In genomic region chr10:12393831-12394230, GRCh38 we compare ENCODE assay signal across 19 cellular contexts. TPM values are rescaled to one million over a fixed set of nuclear protein-coding genes. Genes with fewer than 3 reads are reported as not detected.
A peak's percentile ranks its signal among the peaks of the same experiment; 100 is the strongest.
DNase-seq lines count a peak whose midpoint lies in the region; ATAC-seq, FAIRE-seq and TF ChIP-seq lines count a peak whose summit lies in the region.
"Had no signal": no experiment of that assay in that cellular context is flagged by ENCODE, and none has a peak within 500 bp of the region (broad histone marks: within the 10 kb centered on the region; RNA-seq: fewer than 3 reads in every experiment).

No MANE protein-coding gene starts in this region.

- no peaks in the 10 kb centered on the region for H3K27me3 Mint-ChIP-seq in astrocyte (ENCODE audit: low read depth, unreplicated experiment)
- no peaks in the 10 kb centered on the region for H3K27me3 Mint-ChIP-seq in naive B cell
- peaks cover 2% of the 10 kb centered on the region for H3K27me3 Mint-ChIP-seq in Caco-2 (ENCODE audit: insufficient read depth, unreplicated experiment)
- H3K27me3 Mint-ChIP-seq: CD4-positive, alpha-beta memory T cell; IgD-negative memory B cell had no signal

- H3K9me3 Mint-ChIP-seq in astrocyte (ENCODE audit: unreplicated experiment) (no peaks in the 10 kb centered on the region), naive B cell (no peaks in the 10 kb centered on the region), Caco-2 (ENCODE audit: unreplicated experiment) (no peaks in the 10 kb centered on the region)
- H3K9me3 Mint-ChIP-seq: CD4-positive, alpha-beta memory T cell; IgD-negative memory B cell had no signal

- peaks cover 44% of the 10 kb centered on the region for H3K79me2 ChIP-seq in astrocyte (ENCODE audit: insufficient read depth, low read length)

- no peak overlapping the region for H3K4me2 ChIP-seq in astrocyte (ENCODE audit: low read length)
- H3K4me2 ChIP-seq: BLaER1 had no signal

- H3K4me1 Mint-ChIP-seq in astrocyte (ENCODE audit: low read depth, unreplicated experiment), result peaks cover 8% of the 10 kb centered on the region
- peaks cover 71 to 84% (median 77%) of the 10 kb centered on the region in 3 donors for H3K4me1 Mint-ChIP-seq in naive B cell
- H3K4me1 Mint-ChIP-seq in Caco-2 (ENCODE audit: low read depth, unreplicated experiment), result no peaks in the 10 kb centered on the region

- no peak overlapping the region for H2AFZ ChIP-seq in astrocyte (ENCODE audit: low read depth, low read length)
- H2AFZ ChIP-seq: GM23248 had no signal

- H3K27ac Mint-ChIP-seq in astrocyte (ENCODE audit: unreplicated experiment) (no peak overlapping the region), naive B cell (peak overlapping the region in 4 of 6 donors; percentile 37 to 96 (median 69)), Caco-2 (ENCODE audit: unreplicated experiment) (no peak overlapping the region)
- H3K27ac Mint-ChIP-seq: CD14-positive monocyte had no signal

- CTCF ChIA-PET in Caco-2 (lab: Charles Lee), result no interaction called here

- POLR2A ChIA-PET in Caco-2 (lab: Charles Lee), result no interaction called here

- intact Hi-C loops in Caco-2 (cut with micrococcal nuclease; ENCODE audit: unreplicated experiment), result no loop called here

- no TSS peak for BruUV-seq in Caco-2 (replicated peaks; lab: Mats Ljungman, UMichigan)

- H3K4me1 ChIP-seq in astrocyte (ENCODE audit: insufficient read depth, low read length), result peaks cover 29% of the 10 kb centered on the region
- no peaks in the 10 kb centered on the region for H3K4me1 ChIP-seq in Caco-2

- no peak overlapping the region for H3K9ac ChIP-seq in astrocyte (ENCODE audit: low read length)
- H3K9ac ChIP-seq: BLaER1, GM23248 had no signal

- no peak for FAIRE-seq in astrocyte (lab: Jason Lieb, UNC)
- FAIRE-seq: H54 had no signal

- H3K36me3 Mint-ChIP-seq in astrocyte (ENCODE audit: low read depth, unreplicated experiment) (peaks cover 10% of the 10 kb centered on the region), naive B cell (no peaks in the 10 kb centered on the region), Caco-2 (ENCODE audit: insufficient read depth, unreplicated experiment) (no peaks in the 10 kb centered on the region)
- H3K36me3 Mint-ChIP-seq: CD14-positive monocyte had no signal

- peak overlapping the region; percentile 39 for H3K27ac ChIP-seq in astrocyte (ENCODE audit: low read depth, low read length)
- H3K27ac ChIP-seq: BLaER1, GM23248 had no signal

- peak overlapping the region; percentile 15 for H3K4me3 Mint-ChIP-seq in astrocyte (ENCODE audit: unreplicated experiment)
- H3K4me3 Mint-ChIP-seq in naive B cell, result no peak overlapping the region
- H3K4me3 Mint-ChIP-seq in Caco-2 (ENCODE audit: unreplicated experiment), result no peak overlapping the region
- H3K4me3 Mint-ChIP-seq: CD14-positive monocyte; CD4-positive, alpha-beta memory T cell; IgD-negative memory B cell had no signal

- H3K4me3 ChIP-seq in astrocyte (ENCODE audit: insufficient read depth, low read depth, low read length) (no peak overlapping the region), Caco-2 (ENCODE audit: low read depth, low read length) (no peak overlapping the region)
- H3K4me3 ChIP-seq: BLaER1, GM23248 had no signal

- H3K27me3 ChIP-seq in astrocyte (ENCODE audit: insufficient read depth, low read length) (no peaks in the 10 kb centered on the region), Caco-2 (replicated peaks; ENCODE audit: control insufficient read depth, insufficient read depth, low read length) (no peaks in the 10 kb centered on the region)
- H3K27me3 ChIP-seq: BLaER1 had no signal

- H3K36me3 ChIP-seq in astrocyte (ENCODE audit: insufficient read depth, low read length) (no peaks in the 10 kb centered on the region), Caco-2 (ENCODE audit: control insufficient read depth, insufficient read depth, low read length) (no peaks in the 10 kb centered on the region)

- peak; percentile 37 for DNase-seq in activated CD8-positive, alpha-beta memory T cell treated with anti-CD3 and anti-CD28 coated beads for 24 hours
- no peak for DNase-seq in activated CD8-positive, alpha-beta memory T cell treated with anti-CD3 and anti-CD28 coated beads, Interleukin-2, amount 50 U/mL, for 4 hours
- DNase-seq in astrocyte (ENCODE audit: low read depth) (no peak), naive B cell (no peak), ureter (ENCODE audit: low spot score) (peak; percentile 29), Caco-2 (no peak), cerebellar cortex (ENCODE audit: low spot score) (no peak), GM20000 (ENCODE audit: low spot score) (no peak)
- DNase-seq: 8988T; Calu3; CD4-positive, alpha-beta memory T cell; DMS79 treated with DMSO at 0.1 percent for 48 hours; GF-D8; GM23248; HCEC 1CT had no signal

- peaks cover 4% of the 10 kb centered on the region for H4K20me1 ChIP-seq in astrocyte (ENCODE audit: insufficient read depth, low read length)

- no peaks in the 10 kb centered on the region for H3K9me3 ChIP-seq in astrocyte (ENCODE audit: insufficient read depth, low read depth, low read length)
- H3K9me3 ChIP-seq in Caco-2, result no peaks in the 10 kb centered on the region
- H3K9me3 ChIP-seq: BLaER1 had no signal

- TF ChIP-seq CTCF in astrocyte (IDR thresholded peaks at IDR 0.05; ENCODE audit: insufficient read depth, low read depth, low read length), result no peak
- no peak for TF ChIP-seq CTCF in Caco-2 (IDR thresholded peaks at IDR 0.05; ENCODE audit: insufficient read depth in 1 of 2, low read depth in 1 of 2, low read length in 1 of 2, severe bottlenecking in 1 of 2, unreplicated experiment in 1 of 2)
- no peak for TF ChIP-seq CTCF in GM20000 (IDR thresholded peaks at IDR 0.05; ENCODE audit: extremely low read depth, missing control alignments)

- ATAC-seq in naive B cell (ENCODE audit: low read depth in 2 of 2), result no peak

RNA-seq across cellular contexts. Expression of gene CAMK1D, which starts 44.5 kb away (rescaled TPM):
- 23.6 and 27.4 TPM in 2 replicates for total RNA-seq in astrocyte
- 10 to 100 TPM; 12.2 to 54.1 (median 35.6) TPM for polyA plus RNA-seq in naive B cell (ENCODE audit: low read depth in 6 of 6)
- total RNA-seq in ureter, result 25.4 TPM
- total RNA-seq in Caco-2 (2022), result 8.1 and 10.9 TPM in 2 replicates

Comparison
In these comparisons a context has a peak if more than half of its experiments do, and no peak if none do; other contexts are left out.
1. DNase-seq: peak in activated CD8-positive, alpha-beta memory T cell treated with anti-CD3 and anti-CD28 coated beads for 24 hours (single experiment) and ureter (single experiment); none in activated CD8-positive, alpha-beta memory T cell treated with anti-CD3 and anti-CD28 coated beads, Interleukin-2, amount 50 U/mL, for 4 hours (single experiment), astrocyte (single experiment), naive B cell (single experiment), Caco-2 (0 of 2), cerebellar cortex (single experiment) and GM20000 (single experiment).
2. H3K27ac Mint-ChIP-seq: peak in naive B cell (4 of 6); none in astrocyte (single experiment) and Caco-2 (single experiment).